22 cellular contexts compared by ENCODE assay signal in genomic region chr15:93989611-93990010, GRCh38.
"Had no signal": no experiment of that assay in that cellular context is flagged by ENCODE, and none has a peak within 500 bp of the region (broad histone marks: within the 10 kb centered on the region; RNA-seq: fewer than 3 reads in every experiment).

No MANE protein-coding gene starts in this region.

- H3K9me3 Mint-ChIP-seq: effector memory CD8-positive, alpha-beta T cell; mesothelial cell of epicardium; naive thymus-derived CD4-positive, alpha-beta T cell; nephron progenitor cell; stimulated activated memory B cell treated with anti-CD40 and anti-IgM and Interleukin-4, amounts not matched to agents 10 μg/mL and 1 μg/mL and 100 μg/mL, for 72 hours had no signal

- ATAC-seq: effector memory CD8-positive, alpha-beta T cell; heart right ventricle; left cardiac atrium; left lung; mucosa of descending colon; naive thymus-derived CD4-positive, alpha-beta T cell; pancreas; right lobe of liver; stimulated activated memory B cell treated with anti-CD40 and anti-IgM and Interleukin-4, amounts not matched to agents 10 μg/mL and 1 μg/mL and 100 μg/mL, for 72 hours; stimulated activated naive CD8-positive, alpha-beta T cell treated with anti-CD3 and anti-CD28 coated beads, Interleukin-15, Interleukin-2, amounts not matched to agents 100 U/mL and 50 U/mL, for 24 hours had no signal

- H3K4me1 ChIP-seq: left lung, pancreas, right lobe of liver, tibial nerve, vagina had no signal

- H3K9me3 ChIP-seq: heart right ventricle, left lung, mucosa of descending colon, neutrophil, pancreas, right lobe of liver, thoracic aorta, tibial nerve, vagina had no signal

- H3K27ac ChIP-seq: left lung, neutrophil, pancreas, right lobe of liver, thoracic aorta, tibial nerve, vagina had no signal

- DNase-seq: cerebellar nuclear complex; cortex of kidney; effector memory CD8-positive, alpha-beta T cell; erythroblast; heart right ventricle; hippocampal formation; left cardiac atrium; left lung; mesenchymal stem cell; mucosa of descending colon; naive thymus-derived CD4-positive, alpha-beta T cell; nephron progenitor cell; pancreas; right lobe of liver; stimulated activated CD4-positive, alpha-beta T cell treated with anti-CD3 and anti-CD28 coated beads, Interleukin-4, amount 100 ng/mL, for 4 hours; stimulated activated naive CD8-positive, alpha-beta T cell treated with anti-CD3 and anti-CD28 coated beads, Interleukin-15, Interleukin-2, amounts not matched to agents 100 U/mL and 50 U/mL, for 24 hours had no signal

- H3K4me3 Mint-ChIP-seq: effector memory CD8-positive, alpha-beta T cell; mesothelial cell of epicardium; naive thymus-derived CD4-positive, alpha-beta T cell; nephron progenitor cell; stimulated activated memory B cell treated with anti-CD40 and anti-IgM and Interleukin-4, amounts not matched to agents 10 μg/mL and 1 μg/mL and 100 μg/mL, for 72 hours had no signal

- H3K36me3 ChIP-seq: heart right ventricle, left lung, neutrophil, pancreas, right lobe of liver, thoracic aorta, tibial nerve, vagina had no signal

- H3K27ac Mint-ChIP-seq: effector memory CD8-positive, alpha-beta T cell; mesothelial cell of epicardium; naive thymus-derived CD4-positive, alpha-beta T cell; nephron progenitor cell; stimulated activated memory B cell treated with anti-CD40 and anti-IgM and Interleukin-4, amounts not matched to agents 10 μg/mL and 1 μg/mL and 100 μg/mL, for 72 hours had no signal

- H3K4me1 Mint-ChIP-seq: stimulated activated memory B cell treated with anti-CD40 and anti-IgM and Interleukin-4, amounts not matched to agents 10 μg/mL and 1 μg/mL and 100 μg/mL, for 72 hours had no signal

- H3K36me3 Mint-ChIP-seq: mesothelial cell of epicardium; naive thymus-derived CD4-positive, alpha-beta T cell; stimulated activated memory B cell treated with anti-CD40 and anti-IgM and Interleukin-4, amounts not matched to agents 10 μg/mL and 1 μg/mL and 100 μg/mL, for 72 hours had no signal

- H3K4me3 ChIP-seq: heart right ventricle, left lung, mucosa of descending colon, pancreas, right lobe of liver, thoracic aorta, tibial nerve, vagina had no signal

- H3K27me3 ChIP-seq: left lung, right lobe of liver, tibial nerve, vagina had no signal
